In the genomic region with DNA sequence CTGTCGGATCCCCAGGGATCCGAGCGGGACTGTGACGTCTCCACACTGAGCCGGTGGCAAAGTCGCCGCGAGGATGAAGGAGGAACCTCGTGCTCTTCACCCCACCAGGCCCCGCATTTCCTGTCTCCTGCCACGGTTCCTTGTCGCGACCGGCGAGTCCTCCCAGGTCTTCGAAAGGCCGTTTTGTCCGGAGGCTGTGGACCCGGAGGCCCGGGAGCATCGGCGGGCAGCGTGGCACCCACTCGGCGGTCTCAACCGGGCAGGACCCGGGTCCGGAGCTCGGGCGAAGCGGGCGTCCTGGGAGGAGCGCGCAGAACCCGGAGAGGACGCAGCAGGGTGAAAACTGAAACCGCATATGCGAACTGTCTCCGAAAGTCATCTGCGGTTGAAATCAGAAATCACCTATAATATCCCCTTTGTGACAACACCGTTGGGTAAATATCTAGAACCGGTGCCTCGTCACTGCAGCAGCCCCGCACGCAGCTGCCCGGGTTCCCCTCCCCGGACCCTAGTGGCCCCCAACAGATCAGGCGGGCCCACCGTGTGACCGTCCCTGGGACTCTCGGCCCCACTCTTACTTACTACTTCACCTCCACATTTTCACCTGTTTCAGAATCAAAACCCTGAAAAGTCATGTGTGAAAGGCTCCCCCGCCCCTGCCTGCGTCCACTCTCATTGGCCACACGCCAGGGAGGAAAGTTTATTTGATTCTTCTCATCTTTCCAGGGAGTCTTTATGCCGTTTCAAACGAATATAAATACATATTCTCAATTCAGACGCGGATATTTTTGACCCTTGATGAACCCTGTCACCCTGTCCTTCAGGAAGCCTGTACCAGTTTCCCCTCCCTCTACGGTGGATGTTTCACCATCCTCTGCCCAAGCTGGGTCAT, we compare ENCODE assay signal across 7 cellular contexts. TPM values are rescaled to one million over a fixed set of nuclear protein-coding genes. Genes with fewer than 3 reads are reported as not detected.
DNase-seq lines count a peak whose midpoint lies in the region; ATAC-seq and TF ChIP-seq lines count a peak whose summit lies in the region.

No MANE protein-coding gene starts in this region.

- intact Hi-C loops in left lung (cut with DNase I) (loop anchor here in 1 of 2 donors (5.0 kb wide), 1 partner anchor 68 kb away; no protein-coding TSS in a partner anchor), testis (cut with DNase I; ENCODE audit: low total_unique reads) (no loop called here)

- H3K27ac ChIP-seq in left lung, result no peak overlapping the region
- H3K27ac ChIP-seq in testis, result no peak overlapping the region

- H3K4me1 ChIP-seq in adipocyte (ENCODE audit: control insufficient read depth, insufficient read depth, low read length) (peaks cover 10% of the 10 kb centered on the region), left lung (peaks cover 12 to 28% of the 10 kb centered on the region in 2 donors), testis (peaks cover 10% of the 10 kb centered on the region)

- H3K9ac ChIP-seq in adipocyte (ENCODE audit: low read length), result no peak overlapping the region

- no peak for TF ChIP-seq POLR2A in testis (IDR thresholded peaks at IDR 0.05)

- H3K4me3 ChIP-seq in adipocyte (ENCODE audit: low read length), result peak overlapping the region; percentile 76
- H3K4me3 ChIP-seq in left lung, result peak overlapping the region; percentile 10 to 33
- H3K4me3 ChIP-seq in testis, result peak overlapping the region; percentile 25 to 45

- H3K27me3 ChIP-seq in adipocyte (replicated peaks; ENCODE audit: control insufficient read depth, insufficient read depth, low read length) (peaks cover 56% of the 10 kb centered on the region), left lung (peaks cover 63 to 93% of the 10 kb centered on the region in 2 donors), testis (peaks cover 7% of the 10 kb centered on the region)

- TF ChIP-seq CTCF in left lung (IDR thresholded peaks at IDR 0.05) (no peak), testis (IDR thresholded peaks at IDR 0.05) (no peak)

- no peaks in the 10 kb centered on the region for H3K36me3 ChIP-seq in adipocyte (ENCODE audit: control insufficient read depth, insufficient read depth, low read length, severe bottlenecking)
- no peaks in the 10 kb centered on the region for H3K36me3 ChIP-seq in left lung
- no peaks in the 10 kb centered on the region for H3K36me3 ChIP-seq in testis (ENCODE audit: low read depth, missing control alignments)

- WGBS in testis, 2 donors, result 2 to 3% methylated on average over 36 to 59 of the region's 59 CpGs

- DNase-seq in NCI-H748 treated with DMSO at 0.1 percent for 48 hours (lab: John Stamatoyannopoulos, UW), result peak; percentile 14
- peak; percentile 47 for DNase-seq in adipocyte (ENCODE audit: low read depth)
- DNase-seq in left lung, result peak in 1 of 2 donors; percentile 77
- DNase-seq in testis, result no peak
- DNase-seq in SKM-1 (lab: John Stamatoyannopoulos, UW; ENCODE audit: unreplicated experiment), result no peak

- ATAC-seq in GM18858 (IDR thresholded peaks at IDR 0.05; ENCODE audit: unreplicated experiment), result peak; percentile 76
- peak; percentile 71 for ATAC-seq in HG02571 (IDR thresholded peaks at IDR 0.05; ENCODE audit: unreplicated experiment)
- ATAC-seq in left lung, result no peak

- no peaks in the 10 kb centered on the region for H3K9me3 ChIP-seq in adipocyte (ENCODE audit: control insufficient read depth, low read length)
- no peaks in the 10 kb centered on the region for H3K9me3 ChIP-seq in left lung
- no peaks in the 10 kb centered on the region for H3K9me3 ChIP-seq in testis

RNA-seq across cellular contexts. Expression of gene ULBP2, which starts 3.0 kb away (rescaled TPM):
- total RNA-seq in left lung (1 to 10 TPM; 2.2 to 3.3 TPM), testis (1 to 10 TPM; 1.5 to 2.0 TPM)
- 1.9 TPM for polyA plus RNA-seq in testis (ENCODE audit: insufficient read depth, low read depth, low replicate concordance)

RNA-seq across cellular contexts. Expression of gene RAET1G, which starts 15.9 kb away (rescaled TPM):
- total RNA-seq in left lung (under 1 TPM; 0.76 to 0.93 TPM), testis (not detected)
- 0.30 TPM for polyA plus RNA-seq in testis (ENCODE audit: insufficient read depth, low read depth, low replicate concordance)

RNA-seq across cellular contexts. Expression of gene ULBP1, which starts 24.9 kb away (rescaled TPM):
- total RNA-seq in left lung, result 1 to 10 TPM; 1.1 to 2.1 TPM
- 1 to 10 TPM; 4.7 to 5.9 TPM for total RNA-seq in testis
- 2.3 TPM for polyA plus RNA-seq in testis (ENCODE audit: insufficient read depth, low read depth, low replicate concordance)

RNA-seq across cellular contexts. Expression of gene RAET1E, which starts 40.9 kb away (rescaled TPM):
- total RNA-seq in left lung, result under 1 TPM; 0.35 to 0.50 TPM
- under 1 TPM; 0.31 TPM for total RNA-seq in testis
- 0.30 TPM for polyA plus RNA-seq in testis (ENCODE audit: insufficient read depth, low read depth, low replicate concordance)

Comparison
In these comparisons a context has a peak if more than half of its experiments do, and no peak if none do; other contexts are left out.
1. DNase-seq: peak in NCI-H748 treated with DMSO at 0.1 percent for 48 hours (single experiment) and adipocyte (single experiment); none in testis (single experiment) and SKM-1 (single experiment).
2. H3K4me3 ChIP-seq: peak in every context shown above with its lines; median percentile 76 in adipocyte; 35 in testis; 22 in left lung.